ENCODE assay signal across 8 cellular contexts in the genomic region with DNA sequence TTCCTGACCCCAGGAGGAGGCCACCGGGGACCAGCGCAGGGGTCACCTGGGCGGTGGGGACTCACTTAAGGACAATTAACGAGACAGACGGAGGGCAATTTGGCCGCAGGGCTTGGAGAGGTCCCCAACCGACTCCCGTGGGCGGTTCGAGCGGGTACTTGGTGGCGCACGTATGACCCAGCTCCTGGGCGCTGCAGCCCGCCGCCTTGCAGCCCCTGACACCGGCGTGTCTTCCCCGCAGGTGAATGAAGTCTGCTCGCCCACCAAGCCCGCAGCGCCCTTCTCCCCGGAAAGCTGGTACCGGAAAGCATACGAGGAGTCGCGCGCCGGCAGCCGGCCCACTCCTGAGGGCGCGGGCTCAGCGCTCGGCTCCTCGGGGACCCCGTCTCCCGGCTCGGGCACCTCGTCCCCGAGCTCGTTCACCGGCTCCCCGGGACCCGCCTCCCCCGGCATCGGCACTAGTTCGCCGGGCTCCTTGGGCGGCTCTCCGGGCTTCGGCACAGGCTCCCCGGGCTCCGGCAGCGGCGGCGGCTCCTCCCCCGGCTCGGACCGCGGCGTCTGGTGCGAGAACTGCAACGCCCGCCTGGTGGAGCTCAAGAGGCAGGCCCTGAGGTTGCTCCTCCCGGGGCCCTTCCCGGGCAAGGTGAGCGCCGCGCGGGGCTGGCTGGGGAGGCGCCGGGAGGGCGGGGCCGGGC. TPM values are rescaled to one million over a fixed set of nuclear protein-coding genes. Genes with fewer than 3 reads are reported as not detected.
DNase-seq lines count a peak whose midpoint lies in the region; ATAC-seq and TF ChIP-seq lines count a peak whose summit lies in the region.

No MANE protein-coding gene starts in this region.

- H3K27ac ChIP-seq in CD8-positive, alpha-beta T cell (ENCODE audit: low read depth, low read length): no peak overlapping the region
- no peak overlapping the region for H3K27ac ChIP-seq in HL-60 (replicated peaks)
- H3K27ac ChIP-seq in endodermal cell (ENCODE audit: low read depth, low read length): no peak overlapping the region
- no peak overlapping the region for H3K27ac ChIP-seq in mesodermal cell (ENCODE audit: low read depth, low read length, severe bottlenecking)

- peaks cover 6% of the 10 kb centered on the region for H3K9me3 Mint-ChIP-seq in CD8-positive, alpha-beta T cell
- H3K9me3 Mint-ChIP-seq in activated CD8-positive, alpha-beta memory T cell treated with anti-CD3 and anti-CD28 coated beads, Interleukin-2, amount 10 ng/mL, durations not matched to agents 7 days and 5 days (ENCODE audit: low read depth): peaks cover 2% of the 10 kb centered on the region
- no peaks in the 10 kb centered on the region for H3K9me3 Mint-ChIP-seq in endodermal cell

- no peaks in the 10 kb centered on the region for H3K9me3 ChIP-seq in CD8-positive, alpha-beta T cell (ENCODE audit: low read length)
- H3K9me3 ChIP-seq in endodermal cell (ENCODE audit: control insufficient read depth, low read length): peaks cover 19% of the 10 kb centered on the region
- H3K9me3 ChIP-seq in mesodermal cell (ENCODE audit: control insufficient read depth, low read length): no peaks in the 10 kb centered on the region

- H3K36me3 Mint-ChIP-seq in CD8-positive, alpha-beta T cell: no peaks in the 10 kb centered on the region
- H3K36me3 Mint-ChIP-seq in activated CD8-positive, alpha-beta memory T cell treated with anti-CD3 and anti-CD28 coated beads, Interleukin-2, amount 10 ng/mL, durations not matched to agents 7 days and 5 days: no peaks in the 10 kb centered on the region
- peaks cover 10% of the 10 kb centered on the region for H3K36me3 Mint-ChIP-seq in endodermal cell (ENCODE audit: low read depth)

- H3K27me3 Mint-ChIP-seq in CD8-positive, alpha-beta T cell (ENCODE audit: low read depth): peaks cover 51% of the 10 kb centered on the region
- peaks cover 70% of the 10 kb centered on the region for H3K27me3 Mint-ChIP-seq in activated CD8-positive, alpha-beta memory T cell treated with anti-CD3 and anti-CD28 coated beads, Interleukin-2, amount 10 ng/mL, durations not matched to agents 7 days and 5 days
- peaks cover 47% of the 10 kb centered on the region for H3K27me3 Mint-ChIP-seq in endodermal cell (ENCODE audit: insufficient read depth)

- H3K4me3 ChIP-seq in CD8-positive, alpha-beta T cell (ENCODE audit: low read depth, low read length): peak overlapping the region; percentile 60
- H3K4me3 ChIP-seq in HL-60 (replicated peaks; ENCODE audit: insufficient read depth, low read length) (peak overlapping the region; percentile 60), endodermal cell (ENCODE audit: low read length) (peak overlapping the region; percentile 96), mesodermal cell (ENCODE audit: extremely low read depth, insufficient read depth, low read length, poor library complexity, severe bottlenecking) (peak overlapping the region; percentile 61)

- no peaks in the 10 kb centered on the region for H3K36me3 ChIP-seq in CD8-positive, alpha-beta T cell (ENCODE audit: insufficient read depth, low read length)
- H3K36me3 ChIP-seq in endodermal cell (ENCODE audit: control insufficient read depth, insufficient read depth, low read length) (peaks cover 27% of the 10 kb centered on the region), mesodermal cell (ENCODE audit: control insufficient read depth, insufficient read depth, low read length) (no peaks in the 10 kb centered on the region)

- CTCF ChIA-PET in CD8-positive, alpha-beta T cell (lab: Charles Lee): interaction anchor here (0.6 to 1.6 kb wide), 6 partner anchors 12 to 1544 kb away, joined by 3 to 5 read pairs (median 3); no protein-coding TSS in a partner anchor
- CTCF ChIA-PET in activated CD8-positive, alpha-beta memory T cell treated with anti-CD3 and anti-CD28 coated beads, Interleukin-2, amount 10 ng/mL, durations not matched to agents 7 days and 5 days (lab: Charles Lee): interaction anchor here (0.7 to 3.7 kb wide), 15 partner anchors 8 to 1342 kb away, joined by 3 to 20 read pairs (median 3); no protein-coding TSS in a partner anchor

- peak; percentile 82 for ATAC-seq in CD8-positive, alpha-beta T cell
- ATAC-seq in GM19468 (IDR thresholded peaks at IDR 0.05; ENCODE audit: extremely low read depth, unreplicated experiment): peak; percentile 88
- peak; percentile 96 for ATAC-seq in activated CD8-positive, alpha-beta memory T cell treated with anti-CD3 and anti-CD28 coated beads, Interleukin-2, amount 10 ng/mL, durations not matched to agents 7 days and 5 days

- peak overlapping the region; percentile 72 for H3K9ac ChIP-seq in endodermal cell (ENCODE audit: extremely low read depth, low read length, poor library complexity, severe bottlenecking)

- peaks cover 32% of the 10 kb centered on the region for H3K4me1 ChIP-seq in CD8-positive, alpha-beta T cell (ENCODE audit: insufficient read depth, low read length)
- no peaks in the 10 kb centered on the region for H3K4me1 ChIP-seq in endodermal cell (ENCODE audit: control insufficient read depth, insufficient read depth, low read length)
- H3K4me1 ChIP-seq in mesodermal cell (ENCODE audit: control insufficient read depth, insufficient read depth, low read length, poor library complexity, severe bottlenecking): no peaks in the 10 kb centered on the region

- peak; percentile 28 for TF ChIP-seq CTCF in CD8-positive, alpha-beta T cell (IDR thresholded peaks at IDR 0.05)
- TF ChIP-seq CTCF in HL-60 (IDR thresholded peaks at IDR 0.05; ENCODE audit: insufficient read depth, low read length) (peak; percentile 17), endodermal cell (conservative IDR thresholded peaks at IDR 0.05) (peak; percentile 90)

- H3K27me3 ChIP-seq in CD8-positive, alpha-beta T cell (ENCODE audit: insufficient read depth, low read length): peaks cover 31% of the 10 kb centered on the region
- H3K27me3 ChIP-seq in HL-60 (ENCODE audit: insufficient read depth, poor library complexity, severe bottlenecking) (peaks cover 9% of the 10 kb centered on the region), endodermal cell (ENCODE audit: control insufficient read depth, insufficient read depth, low read length, poor library complexity, severe bottlenecking) (peaks cover 13% of the 10 kb centered on the region)

- WGBS in endodermal cell (ENCODE audit: insufficient coverage in 1 of 2, insufficient read length in 1 of 2), 2 experiments: 0 to 3% methylated on average over 25 to 74 of the region's 74 CpGs
- 0% methylated on average over 66 to 74 of the region's 74 CpGs for WGBS in mesodermal cell (ENCODE audit: insufficient coverage in 2 of 2), 2 experiments

- peaks cover 25% of the 10 kb centered on the region for H3K4me1 Mint-ChIP-seq in CD8-positive, alpha-beta T cell (ENCODE audit: low read depth)
- H3K4me1 Mint-ChIP-seq in activated CD8-positive, alpha-beta memory T cell treated with anti-CD3 and anti-CD28 coated beads, Interleukin-2, amount 10 ng/mL, durations not matched to agents 7 days and 5 days: peaks cover 27% of the 10 kb centered on the region
- H3K4me1 Mint-ChIP-seq in endodermal cell: peaks cover 10% of the 10 kb centered on the region

- H3K27ac Mint-ChIP-seq in CD8-positive, alpha-beta T cell: no peak overlapping the region
- no peak overlapping the region for H3K27ac Mint-ChIP-seq in activated CD8-positive, alpha-beta memory T cell treated with anti-CD3 and anti-CD28 coated beads, Interleukin-2, amount 10 ng/mL, durations not matched to agents 7 days and 5 days
- H3K27ac Mint-ChIP-seq in endodermal cell: peak overlapping the region; percentile 18

- peak overlapping the region; percentile 79 for H3K4me3 Mint-ChIP-seq in CD8-positive, alpha-beta T cell
- H3K4me3 Mint-ChIP-seq in activated CD8-positive, alpha-beta memory T cell treated with anti-CD3 and anti-CD28 coated beads, Interleukin-2, amount 10 ng/mL, durations not matched to agents 7 days and 5 days: peak overlapping the region; percentile 65
- H3K4me3 Mint-ChIP-seq in endodermal cell: peak overlapping the region; percentile 72

- intact Hi-C loops in CD8-positive, alpha-beta T cell (cut with DNase I, micrococcal nuclease): loop anchor here in 1 of 2 experiments (2.0 kb wide), 1 partner anchor 963 kb away; no protein-coding TSS in a partner anchor

- POLR2A ChIA-PET in CD8-positive, alpha-beta T cell (lab: Charles Lee): no interaction called here

- peak; percentile 41 to 79 (median 70) for DNase-seq in CD8-positive, alpha-beta T cell
- peak; percentile 51 to 87 for DNase-seq in HL-60 (ENCODE audit: low read depth in 1 of 2, low spot score in 1 of 2)
- peak; percentile 83 to 88 for DNase-seq in NOMO-1 (lab: John Stamatoyannopoulos, UW; ENCODE audit: unreplicated experiment in 2 of 2)
- DNase-seq in activated CD8-positive, alpha-beta memory T cell treated with anti-CD3 and anti-CD28 coated beads, Interleukin-2, amount 10 ng/mL, durations not matched to agents 7 days and 5 days: peak; percentile 89
- DNase-seq in endodermal cell: peak; percentile 97
- peak; percentile 40 for DNase-seq in stimulated activated CD8-positive, alpha-beta memory T cell treated with anti-CD3 and anti-CD28 coated beads, Interleukin-15, amount 100 ng/mL, for 1 hour (ENCODE audit: low read depth)

RNA-seq across cellular contexts. Expression of gene KIF26B, which starts 1.4 kb away (rescaled TPM):
- total RNA-seq in CD8-positive, alpha-beta T cell: not detected
- total RNA-seq in activated CD8-positive, alpha-beta memory T cell treated with anti-CD3 and anti-CD28 coated beads, Interleukin-2, amount 10 ng/mL, durations not matched to agents 7 days and 5 days: under 1 TPM in 1 of 2 experiments, not detected in 1; 0.28 TPM
- total RNA-seq in endodermal cell: 10 to 100 TPM; 12.3 to 21.0 TPM
- polyA plus RNA-seq in endodermal cell (2013, experiment 1 of 2): 4.8 TPM
- 5.2 TPM for polyA plus RNA-seq in endodermal cell (2013, experiment 2 of 2)
- polyA plus RNA-seq in mesodermal cell (2013, experiment 1 of 2): 6.5 TPM
- polyA plus RNA-seq in mesodermal cell (2013, experiment 2 of 2): 7.3 TPM

Comparison
In these comparisons a context has a peak if more than half of its experiments do, and no peak if none do; other contexts are left out.
1. DNase-seq: peak in every context shown above with its lines; median percentile 97 in endodermal cell; 89 in activated CD8-positive, alpha-beta memory T cell treated with anti-CD3 and anti-CD28 coated beads, Interleukin-2, amount 10 ng/mL, durations not matched to agents 7 days and 5 days; 86 in NOMO-1; 70 in CD8-positive, alpha-beta T cell; 69 in HL-60; 40 in stimulated activated CD8-positive, alpha-beta memory T cell treated with anti-CD3 and anti-CD28 coated beads, Interleukin-15, amount 100 ng/mL, for 1 hour.
2. CTCF ChIP-seq: peak in every context shown above with its lines; median percentile 90 in endodermal cell; 28 in CD8-positive, alpha-beta T cell; 17 in HL-60.
3. RNA of gene KIF26B, which starts 1.4 kb away (total RNA-seq): 12.3 to 21.0 TPM in endodermal cell; 0.28 TPM in activated CD8-positive, alpha-beta memory T cell treated with anti-CD3 and anti-CD28 coated beads, Interleukin-2, amount 10 ng/mL, durations not matched to agents 7 days and 5 days and not detected in CD8-positive, alpha-beta T cell; every median in the first group is over 10 times any median in the second.
4. Peak in every context shown above with its lines, with median percentiles within 50 percentile points of each other: ATAC-seq, H3K4me3 ChIP-seq and H3K4me3 Mint-ChIP-seq.